Comparison of ENCODE assay signal across 8 cellular contexts in the genomic region with DNA sequence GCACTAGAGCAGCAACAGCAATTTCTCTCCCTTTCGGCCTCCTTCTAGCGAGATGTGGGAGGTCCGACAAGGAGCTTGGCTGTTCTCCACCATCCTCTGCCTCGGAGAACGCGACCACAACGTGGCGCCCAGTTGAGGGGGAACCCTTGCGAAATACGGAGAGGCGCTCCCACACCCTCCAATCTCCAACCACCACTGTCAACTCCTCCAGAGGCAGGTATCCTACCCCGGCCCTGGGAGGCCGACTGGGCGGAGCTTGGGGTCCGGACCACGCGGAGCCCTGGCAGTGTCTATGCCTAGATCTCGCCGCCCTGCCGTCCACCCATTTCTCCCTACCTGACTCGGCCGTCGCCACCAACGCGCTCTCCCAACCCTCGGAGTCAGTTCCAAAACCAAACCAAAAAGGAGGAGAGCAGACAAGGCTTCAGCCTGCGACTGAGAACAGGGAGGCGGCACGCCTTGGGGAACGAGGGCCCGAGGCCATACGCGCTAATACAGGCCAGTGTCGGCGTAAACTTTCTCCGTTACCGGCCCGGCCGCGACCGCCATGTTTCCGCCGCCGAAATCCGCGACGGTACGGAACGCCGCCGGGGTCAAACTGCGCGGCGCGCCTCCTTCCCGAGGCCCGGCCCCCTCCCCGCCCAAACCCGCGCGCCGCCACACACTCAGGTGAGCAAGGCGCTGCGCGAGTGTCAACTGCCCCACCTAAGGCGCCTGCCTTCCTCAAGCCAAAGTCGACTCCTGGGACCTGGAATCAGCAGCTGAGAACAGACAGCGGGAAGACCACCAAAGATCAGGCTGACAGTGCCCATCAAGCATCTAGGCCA. TPM values are rescaled to one million over a fixed set of nuclear protein-coding genes. Genes with fewer than 3 reads are reported as not detected.
DNase-seq lines count a peak whose midpoint lies in the region; FAIRE-seq and TF ChIP-seq lines count a peak whose summit lies in the region.

A gene with protein sequence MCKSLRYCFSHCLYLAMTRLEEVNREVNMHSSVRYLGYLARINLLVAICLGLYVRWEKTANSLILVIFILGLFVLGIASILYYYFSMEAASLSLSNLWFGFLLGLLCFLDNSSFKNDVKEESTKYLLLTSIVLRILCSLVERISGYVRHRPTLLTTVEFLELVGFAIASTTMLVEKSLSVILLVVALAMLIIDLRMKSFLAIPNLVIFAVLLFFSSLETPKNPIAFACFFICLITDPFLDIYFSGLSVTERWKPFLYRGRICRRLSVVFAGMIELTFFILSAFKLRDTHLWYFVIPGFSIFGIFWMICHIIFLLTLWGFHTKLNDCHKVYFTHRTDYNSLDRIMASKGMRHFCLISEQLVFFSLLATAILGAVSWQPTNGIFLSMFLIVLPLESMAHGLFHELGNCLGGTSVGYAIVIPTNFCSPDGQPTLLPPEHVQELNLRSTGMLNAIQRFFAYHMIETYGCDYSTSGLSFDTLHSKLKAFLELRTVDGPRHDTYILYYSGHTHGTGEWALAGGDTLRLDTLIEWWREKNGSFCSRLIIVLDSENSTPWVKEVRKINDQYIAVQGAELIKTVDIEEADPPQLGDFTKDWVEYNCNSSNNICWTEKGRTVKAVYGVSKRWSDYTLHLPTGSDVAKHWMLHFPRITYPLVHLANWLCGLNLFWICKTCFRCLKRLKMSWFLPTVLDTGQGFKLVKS (minus strand): TSS at position 570 of the 827 bp plus-strand sequence. CDS start 5,568 bp downstream, outside the sequence.

- H2BK12ac ChIP-seq in H9 (ENCODE audit: insufficient read length, low read depth, low read length) (peak within 1 kb of the TSS; percentile 83), neuronal stem cell (ENCODE audit: low read length) (peak within 1 kb of the TSS; percentile 59)

- H3K36me3 ChIP-seq in neuronal stem cell (replicated peaks in 1 of 2; ENCODE audit: control insufficient read depth in 2 of 2, insufficient read depth in 2 of 2, low read length in 2 of 2) = no peaks in the 10 kb centered on the region
- no peaks in the 10 kb centered on the region for H3K36me3 ChIP-seq in subcutaneous abdominal adipose tissue (ENCODE audit: control insufficient read depth in 5 of 5, insufficient read depth in 5 of 5, low read length in 5 of 5)

- H3K27me3 ChIP-seq in H9 (ENCODE audit: insufficient read depth, low read length) (no peaks in the 10 kb centered on the region), neuronal stem cell (ENCODE audit: control insufficient read depth in 3 of 3, insufficient read depth in 3 of 3, low read depth in 1 of 3, low read length in 3 of 3) (no peaks in the 10 kb centered on the region), subcutaneous abdominal adipose tissue (ENCODE audit: control insufficient read depth in 5 of 5, insufficient read depth in 4 of 5, low read length in 5 of 5) (no peaks in the 10 kb centered on the region)

- H3K23ac ChIP-seq in H9 (ENCODE audit: insufficient read length, low read depth, low read length) (no peak within 1 kb of the TSS), neuronal stem cell (ENCODE audit: low read depth, low read length, poor library complexity) (peak within 1 kb of the TSS; percentile 81)

- H4K20me1 ChIP-seq in H9 (ENCODE audit: control insufficient read depth, insufficient read depth, insufficient read length) = no peaks in the 10 kb centered on the region

- peak within 1 kb of the TSS; percentile 73 to 86 for H3K4me3 Mint-ChIP-seq in H9

- H3K9ac ChIP-seq in H9 (ENCODE audit: extremely low read depth, insufficient read length, low read length) = peak within 1 kb of the TSS; percentile 98
- H3K9ac ChIP-seq in neuronal stem cell (ENCODE audit: low read depth, low read length, poor library complexity) = peak within 1 kb of the TSS; percentile 94
- peak within 1 kb of the TSS; percentile 89 to 99 (median 92) for H3K9ac ChIP-seq in subcutaneous abdominal adipose tissue (ENCODE audit: low read length in 5 of 5)

- H3K9me3 ChIP-seq in H9 (ENCODE audit: control insufficient read depth, low read depth, low read length) (no peaks in the 10 kb centered on the region), neuronal stem cell (replicated peaks in 1 of 2; ENCODE audit: control insufficient read depth in 2 of 2, insufficient read depth in 1 of 2, low read depth in 1 of 2, low read length in 2 of 2) (no peaks in the 10 kb centered on the region), subcutaneous abdominal adipose tissue (ENCODE audit: control insufficient read depth in 5 of 5, low read length in 5 of 5) (no peaks in the 10 kb centered on the region)

- TF ChIP-seq CTCF in H9 (conservative IDR thresholded peaks at IDR 0.05) = no peak

- H3K27me3 Mint-ChIP-seq in H9 (ENCODE audit: low read depth) = no peaks in the 10 kb centered on the region

- no peak within 1 kb of the TSS for H2BK120ac ChIP-seq in H9 (ENCODE audit: low read depth, low read length, poor library complexity, severe bottlenecking)
- H2BK120ac ChIP-seq in neuronal stem cell (ENCODE audit: low read depth, low read length) = peak within 1 kb of the TSS; percentile 52

- H3K4me3 ChIP-seq in neuronal stem cell (ENCODE audit: low read length in 2 of 2) (peak within 1 kb of the TSS; percentile 67 to 94), subcutaneous abdominal adipose tissue (ENCODE audit: low read depth in 1 of 5, low read length in 5 of 5) (peak within 1 kb of the TSS; percentile 94 to 99 (median 96))

- H3K4me1 Mint-ChIP-seq in H9 = peaks cover 23 to 26% of the 10 kb centered on the region in 2 experiments

- H2BK20ac ChIP-seq in H9 (ENCODE audit: low read depth, low read length, poor library complexity, severe bottlenecking) = no peak within 1 kb of the TSS

- H2AFZ ChIP-seq in H9 (ENCODE audit: low read length) = peak within 1 kb of the TSS; percentile 79
- H2AFZ ChIP-seq in neuronal stem cell (ENCODE audit: low read length) = peak within 1 kb of the TSS; percentile 92

- in situ Hi-C loops in G401 (cut with HindIII; ENCODE audit: low sequenced_read_pairs) = no loop called here
- in situ Hi-C loops in SK-MEL-5 (cut with HindIII; ENCODE audit: low pct_unique_long_range_greater_than_20kb, low sequenced_read_pairs) = no loop called here

- H4K8ac ChIP-seq in H9 (replicated peaks; ENCODE audit: insufficient read length, low read depth, low read length) (no peak within 1 kb of the TSS), neuronal stem cell (ENCODE audit: low read depth, low read length) (peak within 1 kb of the TSS; percentile 94)

- peak within 1 kb of the TSS; percentile 46 to 98 (median 93); a peak in 6 of 7 replicates for H3K27ac Mint-ChIP-seq in H9

- no peak within 1 kb of the TSS for H3T11ph ChIP-seq in H9 (ENCODE audit: low read length)

- H2AK5ac ChIP-seq in H9 (ENCODE audit: insufficient read length, low read length) (no peak within 1 kb of the TSS), neuronal stem cell (ENCODE audit: low read depth, low read length) (no peak within 1 kb of the TSS)

- H3K23me2 ChIP-seq in H9 (ENCODE audit: insufficient read length, low read depth, low read length, poor library complexity, severe bottlenecking) = peaks cover 8% of the 10 kb centered on the region

- H3K9me3 Mint-ChIP-seq in H9 = 0 out of 5 replicates have a peak, but pooled peaks cover 0 to 2% of the 10 kb centered on the region in 2 experiments

- no peak within 1 kb of the TSS for H2BK15ac ChIP-seq in H9 (ENCODE audit: low read depth, low read length)
- H2BK15ac ChIP-seq in neuronal stem cell (ENCODE audit: low read length) = no peak within 1 kb of the TSS

- no peak within 1 kb of the TSS for H3K4ac ChIP-seq in H9 (ENCODE audit: low read depth, low read length)
- no peak within 1 kb of the TSS for H3K4ac ChIP-seq in neuronal stem cell (ENCODE audit: low read length)

- peak within 1 kb of the TSS; percentile 90 for H3K27ac ChIP-seq in H9 (ENCODE audit: insufficient read length, low read depth, low read length)
- peak within 1 kb of the TSS; percentile 78 for H3K27ac ChIP-seq in neuronal stem cell (replicated peaks; ENCODE audit: low read length)
- peak within 1 kb of the TSS; percentile 80 for H3K27ac ChIP-seq in subcutaneous abdominal adipose tissue (ENCODE audit: low read depth, low read length)

- H3K18ac ChIP-seq in H9 (ENCODE audit: insufficient read length, low read depth, low read length) = peak within 1 kb of the TSS; percentile 99
- H3K18ac ChIP-seq in neuronal stem cell (ENCODE audit: low read length) = peak within 1 kb of the TSS; percentile 95

- H4K91ac ChIP-seq in H9 (ENCODE audit: insufficient read length, low read depth, low read length) (no peak within 1 kb of the TSS), neuronal stem cell (ENCODE audit: low read depth, low read length, poor library complexity) (no peak within 1 kb of the TSS)

- no peaks in the 10 kb centered on the region for H3K79me2 ChIP-seq in H9 (ENCODE audit: insufficient read depth, low read length)

- H3K79me1 ChIP-seq in H9 (ENCODE audit: insufficient read depth, low read depth, low read length, poor library complexity, severe bottlenecking) (peaks cover 6% of the 10 kb centered on the region), neuronal stem cell (ENCODE audit: low read depth, low read length) (no peaks in the 10 kb centered on the region)

- peak within 1 kb of the TSS; percentile 62 for H2BK5ac ChIP-seq in H9 (ENCODE audit: insufficient read length, low read length)
- H2BK5ac ChIP-seq in neuronal stem cell (ENCODE audit: low read length) = peak within 1 kb of the TSS; percentile 76

- H3K4me2 ChIP-seq in H9 (ENCODE audit: insufficient read depth, insufficient read length, low read length) = peak within 1 kb of the TSS; percentile 79
- peak within 1 kb of the TSS; percentile 95 for H3K4me2 ChIP-seq in neuronal stem cell (ENCODE audit: insufficient read depth, low read length, poor library complexity, severe bottlenecking)

- H3K56ac ChIP-seq in H9 (ENCODE audit: insufficient read length, low read depth, low read length) = no peak within 1 kb of the TSS

- WGBS in H9 (ENCODE audit: extremely low coverage, insufficient read length, low lambda C conversion rate) = no CpG with 5 or more reads among the region's 68 CpGs
- WGBS in neuronal stem cell (ENCODE audit: extremely low coverage in 2 of 2, insufficient read length in 2 of 2, insufficient replicate concordance in 1 of 2), 2 donors = no CpG with 5 or more reads among the region's 68 CpGs

- peaks cover 0 to 5% (median 2%) of the 10 kb centered on the region in 3 experiments; a peak in 5 of 7 replicates for H3K36me3 Mint-ChIP-seq in H9 (ENCODE audit: insufficient read depth in 1 of 3, low read depth in 3 of 3)

- no peaks in the 10 kb centered on the region for H3K4me1 ChIP-seq in H9 (ENCODE audit: insufficient read depth, low read length)
- H3K4me1 ChIP-seq in neuronal stem cell (ENCODE audit: control insufficient read depth in 2 of 2, insufficient read depth in 1 of 2, low read depth in 1 of 2, low read length in 2 of 2) = peaks cover 0 to 1% of the 10 kb centered on the region in 2 donors
- peaks cover 3 to 22% (median 20%) of the 10 kb centered on the region in 5 donors for H3K4me1 ChIP-seq in subcutaneous abdominal adipose tissue (ENCODE audit: control insufficient read depth in 5 of 5, insufficient read depth in 5 of 5, low read length in 5 of 5)

- DNase-seq in G401 (ENCODE audit: low spot score) (peak; percentile 66), H9 (peak; percentile 88), M059J (ENCODE audit: low read depth) (peak; percentile 84), SK-MEL-5 (ENCODE audit: low read depth, low spot score) (peak; percentile 77), frontal cortex (ENCODE audit: low spot score in 2 of 2) (peak; percentile 62 to 72), neuronal stem cell (ENCODE audit: low spot score) (peak; percentile 54)
- peak; percentile 88 for DNase-seq in activated naive CD4-positive, alpha-beta T cell treated with Interleukin-2 at 50 U/mL for 16 hours

- H3K14ac ChIP-seq in H9 (ENCODE audit: insufficient read depth, low read length) = peak within 1 kb of the TSS; percentile 100
- H3K14ac ChIP-seq in neuronal stem cell (ENCODE audit: low read length) = peak within 1 kb of the TSS; percentile 85

- no peak for FAIRE-seq in frontal cortex (lab: Jason Lieb, UNC)

- peak within 1 kb of the TSS; percentile 79 for H4K5ac ChIP-seq in H9 (ENCODE audit: insufficient read length, low read depth, low read length)

RNA-seq across cellular contexts. Expression of the gene that starts here (rescaled TPM):
- 5.6 and 15.1 TPM in 2 replicates for total RNA-seq in G401 (2014; rRNA removed; shearing (Covaris generic))
- total RNA-seq in H9 (2021) (13.9 and 14.6 TPM in 2 replicates), frontal cortex (31.4 TPM)
- total RNA-seq in M059J (2014; rRNA removed; shearing (Covaris generic)) = 4.6 and 6.5 TPM in 2 replicates
- 36.0 and 40.4 TPM in 2 replicates for total RNA-seq in SK-MEL-5 (2014; rRNA removed; shearing (Covaris generic))
- polyA plus RNA-seq in SK-MEL-5 (2015; cell fraction: cytosol; rRNA removed) = 26.4 and 35.8 TPM in 2 replicates
- polyA plus RNA-seq in SK-MEL-5 (2015; cell fraction: nucleus; rRNA removed) = 73.4 and 83.9 TPM in 2 replicates
- polyA plus RNA-seq in neuronal stem cell (2013, experiment 1 of 2) = 10.3 TPM
- 10.3 TPM for polyA plus RNA-seq in neuronal stem cell (2013, experiment 2 of 2)

Comparison
In these comparisons a context has a peak if more than half of its experiments do, and no peak if none do; other contexts are left out.
1. Peak in every context shown above with its lines: DNase-seq, H3K4me3 ChIP-seq and H3K27ac ChIP-seq.